ENCODE assay signal across 18 cellular contexts in genomic region chr1:112788561-112788960, GRCh38.
"Had no signal": no experiment of that assay in that cellular context is flagged by ENCODE, and none has a peak within 500 bp of the region (broad histone marks: within the 10 kb centered on the region; RNA-seq: fewer than 3 reads in every experiment).

No MANE protein-coding gene starts in this region.

- H3K4me1 Mint-ChIP-seq: activated CD4-positive, alpha-beta T cell treated with anti-CD3 and anti-CD28 coated beads for 36 hours; central memory CD8-positive, alpha-beta T cell; stimulated activated naive B cell treated with anti-CD40 and anti-IgM and Interleukin-4, amounts not matched to agents 10 μg/mL and 1 μg/mL and 100 μg/mL, for 72 hours had no signal

- H3K4me1 ChIP-seq: psoas muscle, right lobe of liver, thyroid gland had no signal

- DNase-seq: activated CD4-positive, alpha-beta memory T cell treated with anti-CD3 and anti-CD28 coated beads for 36 hours; activated CD4-positive, alpha-beta T cell treated with anti-CD3 and anti-CD28 coated beads for 36 hours; activated effector memory CD4-positive, alpha-beta T cell treated with anti-CD3 and anti-CD28 coated beads, Interleukin-2, amount 50 U/mL, for 16 hours; activated T-cell treated with anti-CD3 and anti-CD28 coated beads, Interleukin-2, amount 50 U/mL, for 24 hours; cortex of kidney; effector CD4-positive, alpha-beta T cell; hypothalamus; kidney glomerular epithelial cell; left ventricle myocardium superior; psoas muscle; right lobe of liver; stimulated activated CD4-positive, alpha-beta T cell treated with anti-CD3 and anti-CD28 coated beads, Interleukin-12 subunit alpha, Interleukin-12 subunit beta, amount 100 ng/mL, for 4 hours; stimulated activated naive B cell treated with anti-CD40 and anti-IgM and Interleukin-4, amounts not matched to agents 10 μg/mL and 1 μg/mL and 100 μg/mL, for 72 hours; thyroid gland had no signal

- H3K4me3 ChIP-seq: psoas muscle, right lobe of liver, thyroid gland had no signal

- H3K27me3 Mint-ChIP-seq: activated naive CD8-positive, alpha-beta T cell; activated T-cell treated with anti-CD3 and anti-CD28 coated beads, Interleukin-2, amount 50 U/mL, for 24 hours had no signal

- H3K9me3 ChIP-seq: psoas muscle, right lobe of liver, thyroid gland had no signal

- H3K27me3 ChIP-seq: right lobe of liver, thyroid gland had no signal

- ATAC-seq: activated CD4-positive, alpha-beta T cell treated with anti-CD3 and anti-CD28 coated beads for 36 hours; left ventricle myocardium superior; psoas muscle; right lobe of liver; stimulated activated naive B cell treated with anti-CD40 and anti-IgM and Interleukin-4, amounts not matched to agents 10 μg/mL and 1 μg/mL and 100 μg/mL, for 72 hours had no signal

- H3K4me3 Mint-ChIP-seq: activated CD4-positive, alpha-beta memory T cell treated with anti-CD3 and anti-CD28 coated beads for 36 hours; activated CD4-positive, alpha-beta T cell treated with anti-CD3 and anti-CD28 coated beads for 36 hours; activated naive CD8-positive, alpha-beta T cell; activated T-cell treated with anti-CD3 and anti-CD28 coated beads, Interleukin-2, amount 50 U/mL, for 24 hours; brain; central memory CD8-positive, alpha-beta T cell; stimulated activated naive B cell treated with anti-CD40 and anti-IgM and Interleukin-4, amounts not matched to agents 10 μg/mL and 1 μg/mL and 100 μg/mL, for 72 hours; T-helper 1 cell treated with Interleukin-12 subunit alpha and Interleukin-12 subunit beta and Interleukin-4 antibody, amounts not matched to agents 30 μg/mL and 1 μg/mL, for 36 hours had no signal

- H3K36me3 ChIP-seq: right lobe of liver, thyroid gland had no signal

- H3K27ac ChIP-seq: psoas muscle, right lobe of liver, thyroid gland had no signal

- H3K27ac Mint-ChIP-seq: activated CD4-positive, alpha-beta memory T cell treated with anti-CD3 and anti-CD28 coated beads for 36 hours; activated CD4-positive, alpha-beta T cell treated with anti-CD3 and anti-CD28 coated beads for 36 hours; activated naive CD8-positive, alpha-beta T cell; activated T-cell treated with anti-CD3 and anti-CD28 coated beads, Interleukin-2, amount 50 U/mL, for 24 hours; brain; stimulated activated naive B cell treated with anti-CD40 and anti-IgM and Interleukin-4, amounts not matched to agents 10 μg/mL and 1 μg/mL and 100 μg/mL, for 72 hours; T-helper 1 cell treated with Interleukin-12 subunit alpha and Interleukin-12 subunit beta and Interleukin-4 antibody, amounts not matched to agents 30 μg/mL and 1 μg/mL, for 36 hours had no signal

- H3K36me3 Mint-ChIP-seq: activated CD4-positive, alpha-beta memory T cell treated with anti-CD3 and anti-CD28 coated beads for 36 hours; activated naive CD8-positive, alpha-beta T cell; brain; stimulated activated naive B cell treated with anti-CD40 and anti-IgM and Interleukin-4, amounts not matched to agents 10 μg/mL and 1 μg/mL and 100 μg/mL, for 72 hours had no signal

- H3K9me3 Mint-ChIP-seq: activated CD4-positive, alpha-beta memory T cell treated with anti-CD3 and anti-CD28 coated beads for 36 hours; activated T-cell treated with anti-CD3 and anti-CD28 coated beads, Interleukin-2, amount 50 U/mL, for 24 hours; central memory CD8-positive, alpha-beta T cell; stimulated activated naive B cell treated with anti-CD40 and anti-IgM and Interleukin-4, amounts not matched to agents 10 μg/mL and 1 μg/mL and 100 μg/mL, for 72 hours; T-helper 1 cell treated with Interleukin-12 subunit alpha and Interleukin-12 subunit beta and Interleukin-4 antibody, amounts not matched to agents 30 μg/mL and 1 μg/mL, for 36 hours had no signal
